9 cellular contexts compared by ENCODE assay signal in genomic region chr6:160088069-160088773, GRCh38. TPM values are rescaled to one million over a fixed set of nuclear protein-coding genes. Genes with fewer than 3 reads are reported as not detected.
DNase-seq lines count a peak whose midpoint lies in the region; ATAC-seq and TF ChIP-seq lines count a peak whose summit lies in the region.
"Had no signal": no experiment of that assay in that cellular context is flagged by ENCODE, and none has a peak within 500 bp of the region (broad histone marks: within the 10 kb centered on the region; RNA-seq: fewer than 3 reads in every experiment).

No MANE protein-coding gene starts in this region.

- peak; percentile 79 for TF ChIP-seq CTCF in RWPE1 (conservative IDR thresholded peaks at IDR 0.05; ENCODE audit: low read depth)
- TF ChIP-seq CTCF in fibroblast of lung (conservative IDR thresholded peaks at IDR 0.05 in 1 of 2, IDR thresholded peaks at IDR 0.05 in 1 of 2; ENCODE audit: low read depth in 1 of 2, low read length in 2 of 2), result peak; percentile 93 to 97
- peak; percentile 72 for TF ChIP-seq CTCF in neural progenitor cell (IDR thresholded peaks at IDR 0.05)

- H3K4me1 ChIP-seq in fibroblast of lung (ENCODE audit: control insufficient read depth, extremely low read depth, insufficient read depth, low read length), result peaks cover 3% of the 10 kb centered on the region
- no peaks in the 10 kb centered on the region for H3K4me1 ChIP-seq in neural progenitor cell

- no peak overlapping the region for H3K4me3 Mint-ChIP-seq in stimulated activated naive CD8-positive, alpha-beta T cell treated with anti-CD3 and anti-CD28 coated beads, Interleukin-15, Interleukin-2, amounts not matched to agents 100 ng/mL and 50 ng/mL, for 24 hours
- H3K4me3 Mint-ChIP-seq in neural progenitor cell, result no peak overlapping the region
- H3K4me3 Mint-ChIP-seq: dendritic cell treated with granulocyte-macrophage colony-stimulating factor and Interleukin-4, amounts not matched to agents 40 ng/mL and 50 ng/mL, for 4 days had no signal

- H3K9me3 Mint-ChIP-seq in stimulated activated naive CD8-positive, alpha-beta T cell treated with anti-CD3 and anti-CD28 coated beads, Interleukin-15, Interleukin-2, amounts not matched to agents 100 ng/mL and 50 ng/mL, for 24 hours, result no peaks in the 10 kb centered on the region
- H3K9me3 Mint-ChIP-seq in neural progenitor cell, result no peaks in the 10 kb centered on the region
- H3K9me3 Mint-ChIP-seq: dendritic cell treated with granulocyte-macrophage colony-stimulating factor and Interleukin-4, amounts not matched to agents 40 ng/mL and 50 ng/mL, for 4 days had no signal

- H3K4me2 ChIP-seq in fibroblast of lung (ENCODE audit: extremely low read depth, insufficient read depth, low read length) (no peak overlapping the region), neural progenitor cell (no peak overlapping the region)

- H3K4me3 ChIP-seq in fibroblast of lung (replicated peaks in 1 of 4; ENCODE audit: control extremely low read depth in 1 of 4, insufficient read depth in 1 of 4, low read depth in 3 of 4, low read length in 4 of 4) (no peak overlapping the region), neural progenitor cell (no peak overlapping the region)

- no peaks in the 10 kb centered on the region for H3K27me3 ChIP-seq in fibroblast of lung (ENCODE audit: control insufficient read depth, insufficient read depth, low read length)
- no peaks in the 10 kb centered on the region for H3K27me3 ChIP-seq in neural progenitor cell

- peak overlapping the region; percentile 30 for H3K27ac ChIP-seq in RWPE1
- no peak overlapping the region for H3K27ac ChIP-seq in fibroblast of lung (ENCODE audit: insufficient read depth, low read length)
- no peak overlapping the region for H3K27ac ChIP-seq in neural progenitor cell

- H3K36me3 ChIP-seq in fibroblast of lung (ENCODE audit: control insufficient read depth, insufficient read depth, low read length), result peaks cover 32% of the 10 kb centered on the region
- no peaks in the 10 kb centered on the region for H3K36me3 ChIP-seq in neural progenitor cell

- DNase-seq in stimulated activated naive CD8-positive, alpha-beta T cell treated with anti-CD3 and anti-CD28 coated beads, Interleukin-15, Interleukin-2, amounts not matched to agents 100 U/mL and 50 U/mL, for 24 hours, result no peak
- DNase-seq in RWPE1 (ENCODE audit: low spot score) (peak; percentile 80), fibroblast of lung (ENCODE audit: low read depth in 2 of 2) (peak; percentile 78 to 87), neural progenitor cell (ENCODE audit: low spot score) (peak; percentile 61)
- DNase-seq in activated CD4-positive, alpha-beta T cell treated with anti-CD3 and anti-CD28 coated beads, Interleukin-2, amount 50 U/mL, for 4 hours, result no peak

- H3K27me3 Mint-ChIP-seq in stimulated activated naive CD8-positive, alpha-beta T cell treated with anti-CD3 and anti-CD28 coated beads, Interleukin-15, Interleukin-2, amounts not matched to agents 100 ng/mL and 50 ng/mL, for 24 hours, result no peaks in the 10 kb centered on the region
- H3K27me3 Mint-ChIP-seq in neural progenitor cell (ENCODE audit: insufficient read depth, low read depth), result no peaks in the 10 kb centered on the region
- H3K27me3 Mint-ChIP-seq: dendritic cell treated with granulocyte-macrophage colony-stimulating factor and Interleukin-4, amounts not matched to agents 40 ng/mL and 50 ng/mL, for 4 days had no signal

- peaks cover 80% of the 10 kb centered on the region for H3K36me3 Mint-ChIP-seq in stimulated activated naive CD8-positive, alpha-beta T cell treated with anti-CD3 and anti-CD28 coated beads, Interleukin-15, Interleukin-2, amounts not matched to agents 100 ng/mL and 50 ng/mL, for 24 hours (ENCODE audit: low read depth)
- peaks cover 42% of the 10 kb centered on the region for H3K36me3 Mint-ChIP-seq in neural progenitor cell

- H3F3A ChIP-seq in neural progenitor cell (ENCODE audit: low read depth), result no peaks in the 10 kb centered on the region

- peaks cover 30% of the 10 kb centered on the region for H3K4me1 Mint-ChIP-seq in stimulated activated naive CD8-positive, alpha-beta T cell treated with anti-CD3 and anti-CD28 coated beads, Interleukin-15, Interleukin-2, amounts not matched to agents 100 ng/mL and 50 ng/mL, for 24 hours (ENCODE audit: low read depth)
- H3K4me1 Mint-ChIP-seq in neural progenitor cell, result peaks cover 11% of the 10 kb centered on the region

- H2AFZ ChIP-seq in fibroblast of lung (ENCODE audit: low read length) (no peak overlapping the region), neural progenitor cell (replicated peaks) (no peak overlapping the region)

- no peaks in the 10 kb centered on the region for H4K20me1 ChIP-seq in fibroblast of lung (ENCODE audit: control insufficient read depth, extremely low read depth, insufficient read depth, low read length)
- H4K20me1 ChIP-seq in neural progenitor cell (ENCODE audit: low read depth), result no peaks in the 10 kb centered on the region

- peak overlapping the region; percentile 21 for H3K27ac Mint-ChIP-seq in stimulated activated naive CD8-positive, alpha-beta T cell treated with anti-CD3 and anti-CD28 coated beads, Interleukin-15, Interleukin-2, amounts not matched to agents 100 ng/mL and 50 ng/mL, for 24 hours
- H3K27ac Mint-ChIP-seq in neural progenitor cell, result no peak overlapping the region
- H3K27ac Mint-ChIP-seq: dendritic cell treated with granulocyte-macrophage colony-stimulating factor and Interleukin-4, amounts not matched to agents 40 ng/mL and 50 ng/mL, for 4 days had no signal

- no peak overlapping the region for H3K9ac ChIP-seq in fibroblast of lung (ENCODE audit: insufficient read depth, low read length)
- no peak overlapping the region for H3K9ac ChIP-seq in neural progenitor cell

- H3K9me3 ChIP-seq in fibroblast of lung (ENCODE audit: control insufficient read depth, insufficient read depth, low read depth, low read length) (no peaks in the 10 kb centered on the region), neural progenitor cell (ENCODE audit: low read depth) (no peaks in the 10 kb centered on the region)

- CTCF ChIA-PET in RWPE1 (lab: Yijun Ruan, JAX), result interaction anchor here (0.6 to 1.5 kb wide), 7 partner anchors 11 to 446 kb away, joined by 3 to 8 read pairs (median 4); no protein-coding TSS in a partner anchor

- POLR2A ChIA-PET in RWPE1 (lab: Yijun Ruan, JAX; ENCODE audit: low non-redundant PET), result no interaction called here

- no peak for ATAC-seq in stimulated activated naive CD8-positive, alpha-beta T cell treated with anti-CD3 and anti-CD28 coated beads, Interleukin-15, Interleukin-2, amounts not matched to agents 100 U/mL and 50 U/mL, for 24 hours
- ATAC-seq in GM19023 (IDR thresholded peaks at IDR 0.05; ENCODE audit: unreplicated experiment) (no peak), HG02588 (IDR thresholded peaks at IDR 0.05; ENCODE audit: unreplicated experiment) (no peak)

- no peaks in the 10 kb centered on the region for H3K79me2 ChIP-seq in fibroblast of lung (ENCODE audit: control insufficient read depth, insufficient read depth, low read length)
- H3K79me2 ChIP-seq in neural progenitor cell (ENCODE audit: low read depth), result no peaks in the 10 kb centered on the region

RNA-seq across cellular contexts. Expression of gene SLC22A1, which starts 33.4 kb away (rescaled TPM):
- 0.26 and 0.50 TPM in 2 replicates for total RNA-seq in fibroblast of lung
- polyA plus RNA-seq in fibroblast of lung, result 0.06 and 0.07 TPM in 2 replicates
- 0.08 TPM in 1 of 2 replicates, not detected in the other for polyA plus RNA-seq in fibroblast of lung (2012)
- polyA minus RNA-seq in fibroblast of lung (ENCODE audit: low replicate concordance), result not detected in 2 replicates
- 0.22 TPM in 1 of 2 replicates, not detected in the other for total RNA-seq in neural progenitor cell (ENCODE audit: low replicate concordance)

Comparison
In these comparisons a context has a peak if more than half of its experiments do, and no peak if none do; other contexts are left out.
1. DNase-seq: peak in RWPE1 (single experiment), fibroblast of lung (2 of 2) and neural progenitor cell (single experiment); none in stimulated activated naive CD8-positive, alpha-beta T cell treated with anti-CD3 and anti-CD28 coated beads, Interleukin-15, Interleukin-2, amounts not matched to agents 100 U/mL and 50 U/mL, for 24 hours (single experiment) and activated CD4-positive, alpha-beta T cell treated with anti-CD3 and anti-CD28 coated beads, Interleukin-2, amount 50 U/mL, for 4 hours (0 of 2).
2. Peak in every context shown above with its lines, with median percentiles within 50 percentile points of each other: CTCF ChIP-seq.